ENCODE assay signal across 12 cellular contexts in genomic region chr21:41583274-41583790, GRCh38.
DNase-seq lines count a peak whose midpoint lies in the region; ATAC-seq, FAIRE-seq and TF ChIP-seq lines count a peak whose summit lies in the region.
"Had no signal": no experiment of that assay in that cellular context is flagged by ENCODE, and none has a peak within 500 bp of the region (broad histone marks: within the 10 kb centered on the region; RNA-seq: fewer than 3 reads in every experiment).

No MANE protein-coding gene starts in this region.

- TF ChIP-seq CTCF in HEK293 (tag by site-specific recombination; IDR thresholded peaks at IDR 0.05) (no peak), WTC11 (IDR thresholded peaks at IDR 0.05) (no peak), kidney (IDR thresholded peaks at IDR 0.05; ENCODE audit: borderline replicate concordance, extremely low read depth, insufficient read depth) (no peak), stomach (IDR thresholded peaks at IDR 0.05) (peak in 1 of 7 experiments; percentile 16)

- H3K27me3 ChIP-seq in stomach = no peaks in the 10 kb centered on the region

- peak in 1 of 4 donors; percentile 22 for TF ChIP-seq POLR2A in stomach (IDR thresholded peaks at IDR 0.05)

- POLR2A ChIA-PET in HEK293 (lab: Yijun Ruan, JAX) = no interaction called here
- POLR2A ChIA-PET in WTC11 (lab: Charles Lee) = no interaction called here

- WGBS in stomach, 5 donors = 21 to 39% (median 30%) methylated on average over 6 to 10 of the region's 10 CpGs

- H3K9me3 Mint-ChIP-seq in WTC11 = peaks cover 32% of the 10 kb centered on the region

- no peak overlapping the region for H3K27ac Mint-ChIP-seq in WTC11
- H3K27ac Mint-ChIP-seq: activated naive CD8-positive, alpha-beta T cell treated with anti-CD3 and anti-CD28 coated beads, Interleukin-2, amount 50 U/mL, for 24 hours; dendritic cell treated with granulocyte-macrophage colony-stimulating factor and Interleukin-4, amounts not matched to agents 40 ng/mL and 50 ng/mL, for 4 days; naive B cell; stimulated activated naive CD8-positive, alpha-beta T cell treated with anti-CD3 and anti-CD28 coated beads, Interleukin-15, Interleukin-2, amounts not matched to agents 100 ng/mL and 50 ng/mL, for 24 hours had no signal

- CTCF ChIA-PET in HEK293 (lab: Yijun Ruan, JAX) (no interaction called here), WTC11 (lab: Charles Lee) (interaction anchor here (1.0 to 4.1 kb wide), 2 partner anchors 29 to 300 kb away, joined by 3 to 17 read pairs; no protein-coding TSS in a partner anchor)

- no peak for TF ChIP-seq EP300 in stomach (IDR thresholded peaks at IDR 0.05)

- H3K4me1 Mint-ChIP-seq in WTC11 = no peaks in the 10 kb centered on the region; the same call in none of the 2 replicates
- H3K4me1 Mint-ChIP-seq: activated naive CD8-positive, alpha-beta T cell treated with anti-CD3 and anti-CD28 coated beads, Interleukin-2, amount 50 U/mL, for 24 hours; naive B cell had no signal

- H3K4me3 ChIP-seq in HEK293 (ENCODE audit: low read depth, low read length) (no peak overlapping the region), kidney (ENCODE audit: low read length in 2 of 2) (no peak overlapping the region), stomach (no peak overlapping the region)

- no peak for FAIRE-seq in kidney (lab: Jason Lieb, UNC)

- no peak overlapping the region for H3K4me3 Mint-ChIP-seq in WTC11
- H3K4me3 Mint-ChIP-seq: activated naive CD8-positive, alpha-beta T cell treated with anti-CD3 and anti-CD28 coated beads, Interleukin-2, amount 50 U/mL, for 24 hours; dendritic cell treated with granulocyte-macrophage colony-stimulating factor and Interleukin-4, amounts not matched to agents 40 ng/mL and 50 ng/mL, for 4 days; naive B cell; stimulated activated naive CD8-positive, alpha-beta T cell treated with anti-CD3 and anti-CD28 coated beads, Interleukin-15, Interleukin-2, amounts not matched to agents 100 ng/mL and 50 ng/mL, for 24 hours had no signal

- intact Hi-C loops in kidney (cut with DNase I) = no loop called here
- intact Hi-C loops in stomach (cut with DNase I; ENCODE audit: low total_unique reads) = no loop called here

- H3K4me1 ChIP-seq in HEK293 (ENCODE audit: control insufficient read depth, insufficient read depth, low read length) (no peaks in the 10 kb centered on the region), kidney (ENCODE audit: control insufficient read depth in 1 of 2, insufficient read depth in 1 of 2, low read depth in 1 of 2, low read length in 2 of 2) (no peaks in the 10 kb centered on the region), stomach (peaks cover 5 to 19% (median 16%) of the 10 kb centered on the region in 4 donors)

- H3K9ac ChIP-seq in kidney (ENCODE audit: low read length in 2 of 2) = peak overlapping the region in 1 of 2 donors; percentile 12

- H3K36me3 Mint-ChIP-seq in WTC11 = peaks cover 8% of the 10 kb centered on the region

- H3K36me3 ChIP-seq in HEK293 (ENCODE audit: control insufficient read depth in 2 of 2, insufficient read depth in 1 of 2, low read length in 2 of 2) = no peaks in the 10 kb centered on the region; a peak in 1 of 3 replicates
- no peaks in the 10 kb centered on the region for H3K36me3 ChIP-seq in kidney (ENCODE audit: control insufficient read depth in 1 of 2, insufficient read depth in 2 of 2, low read length in 2 of 2)
- no peaks in the 10 kb centered on the region for H3K36me3 ChIP-seq in stomach

- peaks cover 9% of the 10 kb centered on the region for H3K27me3 Mint-ChIP-seq in WTC11 (ENCODE audit: low read depth)
- H3K27me3 Mint-ChIP-seq: activated naive CD8-positive, alpha-beta T cell treated with anti-CD3 and anti-CD28 coated beads, Interleukin-2, amount 50 U/mL, for 24 hours; stimulated activated naive CD8-positive, alpha-beta T cell treated with anti-CD3 and anti-CD28 coated beads, Interleukin-15, Interleukin-2, amounts not matched to agents 100 ng/mL and 50 ng/mL, for 24 hours had no signal

- no peak for DNase-seq in WTC11 (ENCODE audit: low spot score)
- peak; percentile 88 for DNase-seq in kidney
- DNase-seq in stomach = peak; percentile 93
- no peak for DNase-seq in NOMO-1 treated with dmso at 0.1 percent for 144 hours (lab: John Stamatoyannopoulos, UW; ENCODE audit: unreplicated experiment)
- DNase-seq: activated naive CD8-positive, alpha-beta T cell treated with anti-CD3 and anti-CD28 coated beads, Interleukin-2, amount 50 U/mL, for 24 hours; naive B cell; Right ventricle myocardium superior had no signal

- H3K9me3 ChIP-seq in HEK293 (ENCODE audit: control insufficient read depth, insufficient read depth, low read depth, low read length) (no peaks in the 10 kb centered on the region), kidney (ENCODE audit: control insufficient read depth in 1 of 2, low read length in 2 of 2) (peaks cover 0 to 7% of the 10 kb centered on the region in 2 donors), stomach (peaks cover 0 to 13% (median 8%) of the 10 kb centered on the region in 4 donors)

- ATAC-seq in WTC11 = 0 out of 2 replicates have a peak, but pooled peaks have one; percentile 22
- ATAC-seq in HG03108 (IDR thresholded peaks at IDR 0.05; ENCODE audit: unreplicated experiment) = no peak
- ATAC-seq in HG03280 (IDR thresholded peaks at IDR 0.05; ENCODE audit: unreplicated experiment) = no peak
- ATAC-seq: activated naive CD8-positive, alpha-beta T cell treated with anti-CD3 and anti-CD28 coated beads, Interleukin-2, amount 50 U/mL, for 24 hours had no signal

- H3K27ac ChIP-seq in HEK293 (ENCODE audit: extremely low read depth, low read depth, low read length) (no peak overlapping the region), kidney (ENCODE audit: low read depth in 2 of 2, low read length in 2 of 2) (peak overlapping the region in 1 of 2 donors; percentile 67), stomach (peak overlapping the region; percentile 72 to 89 (median 79))

TF ChIP-seq in HEK293, 187 proteins besides CTCF, POLR2A, EP300 and RAD21:
- no peak for TF ChIP-seq ZNF514 (tag by site-specific recombination; IDR thresholded peaks at IDR 0.05)
- peak; percentile 43; the same call in 1 of the 2 replicates for TF ChIP-seq ZIC2 (tag by site-specific recombination; IDR thresholded peaks at IDR 0.05)
- no peak for TF ChIP-seq HOXD13 (CRISPR knock-in tag; IDR thresholded peaks at IDR 0.05; ENCODE audit: borderline replicate concordance)
- TF ChIP-seq, protein P1, sequence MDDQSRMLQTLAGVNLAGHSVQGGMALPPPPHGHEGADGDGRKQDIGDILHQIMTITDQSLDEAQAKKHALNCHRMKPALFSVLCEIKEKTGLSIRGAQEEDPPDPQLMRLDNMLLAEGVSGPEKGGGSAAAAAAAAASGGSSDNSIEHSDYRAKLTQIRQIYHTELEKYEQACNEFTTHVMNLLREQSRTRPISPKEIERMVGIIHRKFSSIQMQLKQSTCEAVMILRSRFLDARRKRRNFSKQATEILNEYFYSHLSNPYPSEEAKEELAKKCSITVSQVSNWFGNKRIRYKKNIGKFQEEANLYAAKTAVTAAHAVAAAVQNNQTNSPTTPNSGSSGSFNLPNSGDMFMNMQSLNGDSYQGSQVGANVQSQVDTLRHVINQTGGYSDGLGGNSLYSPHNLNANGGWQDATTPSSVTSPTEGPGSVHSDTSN (CRISPR knock-in tag; IDR thresholded peaks at IDR 0.05) = no peak

TF ChIP-seq in WTC11, 78 proteins besides CTCF, POLR2A, EP300 and RAD21 (continues in another document):
- TF ChIP-seq ZNF317 (CRISPR knock-in tag; IDR thresholded peaks at IDR 0.05; ENCODE audit: borderline replicate concordance, low read depth) (no peak), ZNF121 (CRISPR knock-in tag; IDR thresholded peaks at IDR 0.05) (no peak), STAT6 (CRISPR knock-in tag; conservative IDR thresholded peaks at IDR 0.05; ENCODE audit: low read depth) (no peak), ATF1 (CRISPR knock-in tag; IDR thresholded peaks at IDR 0.05) (no peak), TEAD1 (CRISPR knock-in tag; IDR thresholded peaks at IDR 0.05) (no peak)
- TF ChIP-seq, protein P2, sequence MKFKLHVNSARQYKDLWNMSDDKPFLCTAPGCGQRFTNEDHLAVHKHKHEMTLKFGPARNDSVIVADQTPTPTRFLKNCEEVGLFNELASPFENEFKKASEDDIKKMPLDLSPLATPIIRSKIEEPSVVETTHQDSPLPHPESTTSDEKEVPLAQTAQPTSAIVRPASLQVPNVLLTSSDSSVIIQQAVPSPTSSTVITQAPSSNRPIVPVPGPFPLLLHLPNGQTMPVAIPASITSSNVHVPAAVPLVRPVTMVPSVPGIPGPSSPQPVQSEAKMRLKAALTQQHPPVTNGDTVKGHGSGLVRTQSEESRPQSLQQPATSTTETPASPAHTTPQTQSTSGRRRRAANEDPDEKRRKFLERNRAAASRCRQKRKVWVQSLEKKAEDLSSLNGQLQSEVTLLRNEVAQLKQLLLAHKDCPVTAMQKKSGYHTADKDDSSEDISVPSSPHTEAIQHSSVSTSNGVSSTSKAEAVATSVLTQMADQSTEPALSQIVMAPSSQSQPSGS (CRISPR knock-in tag; IDR thresholded peaks at IDR 0.05; ENCODE audit: borderline replicate concordance, low read depth) = no peak
- TF ChIP-seq, protein P3, sequence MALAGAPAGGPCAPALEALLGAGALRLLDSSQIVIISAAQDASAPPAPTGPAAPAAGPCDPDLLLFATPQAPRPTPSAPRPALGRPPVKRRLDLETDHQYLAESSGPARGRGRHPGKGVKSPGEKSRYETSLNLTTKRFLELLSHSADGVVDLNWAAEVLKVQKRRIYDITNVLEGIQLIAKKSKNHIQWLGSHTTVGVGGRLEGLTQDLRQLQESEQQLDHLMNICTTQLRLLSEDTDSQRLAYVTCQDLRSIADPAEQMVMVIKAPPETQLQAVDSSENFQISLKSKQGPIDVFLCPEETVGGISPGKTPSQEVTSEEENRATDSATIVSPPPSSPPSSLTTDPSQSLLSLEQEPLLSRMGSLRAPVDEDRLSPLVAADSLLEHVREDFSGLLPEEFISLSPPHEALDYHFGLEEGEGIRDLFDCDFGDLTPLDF (CRISPR knock-in tag; IDR thresholded peaks at IDR 0.05) = no peak

Comparison
In these comparisons a context has a peak if more than half of its experiments do, and no peak if none do; other contexts are left out.
1. DNase-seq: peak in kidney (single experiment) and stomach (single experiment); none in WTC11 (single experiment) and NOMO-1 treated with dmso at 0.1 percent for 144 hours (single experiment).